ENCODE assay signal across 9 cellular contexts in the genomic region with DNA sequence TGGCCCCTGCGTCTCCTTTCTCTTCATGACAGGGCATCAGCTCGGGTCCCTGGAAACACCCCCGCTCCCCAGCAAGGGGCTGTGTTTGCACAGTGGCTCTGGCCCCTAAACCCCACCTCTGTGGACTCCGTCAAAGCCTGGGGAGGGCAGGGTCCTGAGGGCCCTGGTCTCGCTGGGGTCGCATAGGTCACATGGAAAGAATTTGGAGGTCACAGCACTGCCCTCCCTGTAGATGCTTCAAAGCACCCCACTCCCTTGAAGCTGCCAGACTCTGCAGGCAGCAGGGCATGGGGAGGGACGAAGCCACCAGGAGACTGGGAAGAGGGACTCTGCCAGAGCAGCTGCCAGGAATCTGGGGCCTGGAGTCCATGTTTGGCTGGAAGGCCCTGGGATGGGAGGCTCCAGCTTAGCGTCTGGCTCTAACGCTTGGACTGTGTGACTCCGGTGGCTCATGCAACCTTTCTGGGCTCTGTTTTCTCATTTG. TPM values are rescaled to one million over a fixed set of nuclear protein-coding genes. Genes with fewer than 3 reads are reported as not detected.
DNase-seq lines count a peak whose midpoint lies in the region; ATAC-seq and TF ChIP-seq lines count a peak whose summit lies in the region.
"Had no signal": no experiment of that assay in that cellular context is flagged by ENCODE, and none has a peak within 500 bp of the region (broad histone marks: within the 10 kb centered on the region; RNA-seq: fewer than 3 reads in every experiment).

No MANE protein-coding gene starts in this region.

- no peaks in the 10 kb centered on the region for H3K9me3 Mint-ChIP-seq in activated T-helper 2 cell treated with anti-CD3 and anti-CD28 coated beads, Interferon-gamma antibody, Interleukin-2, Interleukin-4, amounts not matched to agents 10 μg/mL and 5 μg/mL and 100 μg/mL, durations not matched to agents 14 hours and 24 hours and 36 hours

- no peaks in the 10 kb centered on the region for H3K27me3 Mint-ChIP-seq in activated T-helper 2 cell treated with anti-CD3 and anti-CD28 coated beads, Interferon-gamma antibody, Interleukin-2, Interleukin-4, amounts not matched to agents 10 μg/mL and 5 μg/mL and 100 μg/mL, durations not matched to agents 14 hours and 24 hours and 36 hours (ENCODE audit: low read depth)

- H3K4me1 Mint-ChIP-seq in activated T-helper 2 cell treated with anti-CD3 and anti-CD28 coated beads, Interferon-gamma antibody, Interleukin-2, Interleukin-4, amounts not matched to agents 10 μg/mL and 5 μg/mL and 100 μg/mL, durations not matched to agents 14 hours and 24 hours and 36 hours (ENCODE audit: low read depth) = peaks cover 71% of the 10 kb centered on the region

- no peaks in the 10 kb centered on the region for H3K36me3 ChIP-seq in body of pancreas (replicated peaks in 1 of 2; ENCODE audit: insufficient read depth in 1 of 2, low read depth in 2 of 2)
- H3K36me3 ChIP-seq in liver (ENCODE audit: control insufficient read depth in 4 of 4, insufficient read depth in 3 of 4, low read depth in 1 of 4, low read length in 3 of 4) = no peaks in the 10 kb centered on the region
- peaks cover 0 to 2% of the 10 kb centered on the region in 2 donors for H3K36me3 ChIP-seq in stomach smooth muscle (ENCODE audit: control insufficient read depth in 2 of 2, insufficient read depth in 2 of 2, low read length in 2 of 2)

- H3K9me3 ChIP-seq in body of pancreas (no peaks in the 10 kb centered on the region), liver (ENCODE audit: control insufficient read depth in 4 of 4, low read length in 3 of 4) (no peaks in the 10 kb centered on the region), stomach smooth muscle (ENCODE audit: control insufficient read depth in 2 of 2, low read length in 2 of 2) (no peaks in the 10 kb centered on the region)

- H3K9ac ChIP-seq in liver (ENCODE audit: low read depth in 1 of 2, low read length in 2 of 2) (no peak overlapping the region), stomach smooth muscle (ENCODE audit: low read length in 2 of 2) (peak overlapping the region in 1 of 2 donors; percentile 33)

- H3K4me1 ChIP-seq in body of pancreas (peaks cover 100% of the 10 kb centered on the region), liver (ENCODE audit: control insufficient read depth in 4 of 4, insufficient read depth in 4 of 4, low read length in 3 of 4) (peaks cover 29 to 69% (median 48%) of the 10 kb centered on the region in 4 donors), stomach smooth muscle (ENCODE audit: control insufficient read depth, insufficient read depth, low read length) (peaks cover 72% of the 10 kb centered on the region)

- H3K27ac Mint-ChIP-seq in activated T-helper 2 cell treated with anti-CD3 and anti-CD28 coated beads, Interferon-gamma antibody, Interleukin-2, Interleukin-4, amounts not matched to agents 10 μg/mL and 5 μg/mL and 100 μg/mL, durations not matched to agents 14 hours and 24 hours and 36 hours = no peak overlapping the region

- peak in 1 of 2 donors; percentile 13 for TF ChIP-seq RAD21 in liver (IDR thresholded peaks at IDR 0.05)

- 63 to 80% methylated on average over 1 to 10 of the region's 10 CpGs for WGBS in body of pancreas, 2 donors
- 74% methylated on average over 10 of the region's 10 CpGs for WGBS in liver

- no peak overlapping the region for H3K4me3 ChIP-seq in body of pancreas
- H3K4me3 ChIP-seq in liver (ENCODE audit: low read depth in 1 of 3, low read length in 3 of 3) = no peak overlapping the region
- H3K4me3 ChIP-seq in stomach smooth muscle (ENCODE audit: low read length in 2 of 2) = peak overlapping the region in 1 of 2 donors; percentile 29

- TF ChIP-seq CTCF in body of pancreas (IDR thresholded peaks at IDR 0.05) (no peak), liver (IDR thresholded peaks at IDR 0.05; ENCODE audit: low read depth, low read length, missing input control) (no peak)

- H3K27me3 ChIP-seq in body of pancreas (no peaks in the 10 kb centered on the region), liver (ENCODE audit: control insufficient read depth in 4 of 4, insufficient read depth in 4 of 4, low read length in 3 of 4) (no peaks in the 10 kb centered on the region), stomach smooth muscle (ENCODE audit: control insufficient read depth in 1 of 2, insufficient read depth in 2 of 2, low read length in 2 of 2) (no peaks in the 10 kb centered on the region)

- DNase-seq in NCI-H446 (lab: John Stamatoyannopoulos, UW) (peak; percentile 19 to 72), body of pancreas (peak in 2 of 4 donors; percentile 46 to 60), posterior vena cava (ENCODE audit: low spot score) (no peak)
- DNase-seq in activated T-helper 2 cell treated with anti-CD3 and anti-CD28 coated beads, Interferon-gamma antibody, Interleukin-2, Interleukin-4, amounts not matched to agents 10 μg/mL and 5 μg/mL and 100 μg/mL, durations not matched to agents 14 hours and 24 hours and 36 hours (ENCODE audit: low spot score) = no peak
- DNase-seq: activated CD8-positive, alpha-beta memory T cell treated with anti-CD3 and anti-CD28 coated beads for 24 hours; NCI-H1048 had no signal

- peaks cover 32% of the 10 kb centered on the region for H3K36me3 Mint-ChIP-seq in activated T-helper 2 cell treated with anti-CD3 and anti-CD28 coated beads, Interferon-gamma antibody, Interleukin-2, Interleukin-4, amounts not matched to agents 10 μg/mL and 5 μg/mL and 100 μg/mL, durations not matched to agents 14 hours and 24 hours and 36 hours (ENCODE audit: low read depth)

- H3K4me3 Mint-ChIP-seq in activated T-helper 2 cell treated with anti-CD3 and anti-CD28 coated beads, Interferon-gamma antibody, Interleukin-2, Interleukin-4, amounts not matched to agents 10 μg/mL and 5 μg/mL and 100 μg/mL, durations not matched to agents 14 hours and 24 hours and 36 hours (ENCODE audit: low read depth) = no peak overlapping the region

- H3K27ac ChIP-seq in body of pancreas (peak overlapping the region; percentile 40 to 88 (median 84)), liver (ENCODE audit: low read depth in 1 of 2, low read length in 2 of 2) (peak overlapping the region; percentile 56 to 83), stomach smooth muscle (ENCODE audit: low read length) (peak overlapping the region; percentile 86)

- ATAC-seq in body of pancreas = no peak
- ATAC-seq in HG03139 (IDR thresholded peaks at IDR 0.05; ENCODE audit: unreplicated experiment) = no peak

- intact Hi-C loops in body of pancreas (cut with DNase I) (no loop called here), posterior vena cava (cut with DNase I) (no loop called here)
- intact Hi-C loops in activated T-helper 2 cell treated with anti-CD3 and anti-CD28 coated beads, Interferon-gamma antibody, Interleukin-2, Interleukin-4, amounts not matched to agents 10 μg/mL and 5 μg/mL and 100 μg/mL, durations not matched to agents 14 hours and 24 hours and 36 hours (cut with micrococcal nuclease) = no loop called here

- TF ChIP-seq POLR2A in body of pancreas (IDR thresholded peaks at IDR 0.05) = no peak

TF ChIP-seq in liver, 16 proteins besides CTCF, POLR2A, EP300 and RAD21 (continues in another document):
- TF ChIP-seq FOXA1 (IDR thresholded peaks at IDR 0.05) (no peak), TAF1 (conservative IDR thresholded peaks at IDR 0.05) (no peak), SP1 (IDR thresholded peaks at IDR 0.05) (peak; percentile 44), HNF4A (conservative IDR thresholded peaks at IDR 0.05) (peak; percentile 16 to 37), GABPA (IDR thresholded peaks at IDR 0.05 in 1 of 2, conservative IDR thresholded peaks at IDR 0.05 in 1 of 2) (no peak), YY1 (IDR thresholded peaks at IDR 0.05) (peak; percentile 68), FOXA2 (IDR thresholded peaks at IDR 0.05) (no peak), RXRA (IDR thresholded peaks at IDR 0.05) (peak in 1 of 2 donors; percentile 7), EGR1 (IDR thresholded peaks at IDR 0.05; ENCODE audit: low read depth in 2 of 2) (no peak), JUND (IDR thresholded peaks at IDR 0.05) (no peak), NR2F2 (IDR thresholded peaks at IDR 0.05) (peak; percentile 64)
- TF ChIP-seq, protein P1, sequence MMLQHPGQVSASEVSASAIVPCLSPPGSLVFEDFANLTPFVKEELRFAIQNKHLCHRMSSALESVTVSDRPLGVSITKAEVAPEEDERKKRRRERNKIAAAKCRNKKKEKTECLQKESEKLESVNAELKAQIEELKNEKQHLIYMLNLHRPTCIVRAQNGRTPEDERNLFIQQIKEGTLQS (IDR thresholded peaks at IDR 0.05) = no peak
- TF ChIP-seq, protein P2, sequence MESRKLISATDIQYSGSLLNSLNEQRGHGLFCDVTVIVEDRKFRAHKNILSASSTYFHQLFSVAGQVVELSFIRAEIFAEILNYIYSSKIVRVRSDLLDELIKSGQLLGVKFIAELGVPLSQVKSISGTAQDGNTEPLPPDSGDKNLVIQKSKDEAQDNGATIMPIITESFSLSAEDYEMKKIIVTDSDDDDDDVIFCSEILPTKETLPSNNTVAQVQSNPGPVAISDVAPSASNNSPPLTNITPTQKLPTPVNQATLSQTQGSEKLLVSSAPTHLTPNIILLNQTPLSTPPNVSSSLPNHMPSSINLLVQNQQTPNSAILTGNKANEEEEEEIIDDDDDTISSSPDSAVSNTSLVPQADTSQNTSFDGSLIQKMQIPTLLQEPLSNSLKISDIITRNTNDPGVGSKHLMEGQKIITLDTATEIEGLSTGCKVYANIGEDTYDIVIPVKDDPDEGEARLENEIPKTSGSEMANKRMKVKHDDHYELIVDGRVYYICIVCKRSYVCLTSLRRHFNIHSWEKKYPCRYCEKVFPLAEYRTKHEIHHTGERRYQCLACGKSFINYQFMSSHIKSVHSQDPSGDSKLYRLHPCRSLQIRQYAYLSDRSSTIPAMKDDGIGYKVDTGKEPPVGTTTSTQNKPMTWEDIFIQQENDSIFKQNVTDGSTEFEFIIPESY (IDR thresholded peaks at IDR 0.05) = no peak
- TF ChIP-seq, protein P3, sequence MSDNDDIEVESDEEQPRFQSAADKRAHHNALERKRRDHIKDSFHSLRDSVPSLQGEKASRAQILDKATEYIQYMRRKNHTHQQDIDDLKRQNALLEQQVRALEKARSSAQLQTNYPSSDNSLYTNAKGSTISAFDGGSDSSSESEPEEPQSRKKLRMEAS (IDR thresholded peaks at IDR 0.05) = no peak

RNA-seq across cellular contexts. Expression of a gene that starts 36.6 kb away (rescaled TPM):
- total RNA-seq in body of pancreas (10 to 100 TPM; 79.1 to 83.3 TPM), liver (10 to 100 TPM; 38.9 to 40.2 TPM), posterior vena cava (100 to 1,000 TPM; 108 to 120 TPM)
- polyA plus RNA-seq in liver = 10 to 100 TPM; 29.3 to 46.4 TPM
- 94.1 and 97.0 TPM in 2 replicates for total RNA-seq in activated T-helper 2 cell treated with anti-CD3 and anti-CD28 coated beads, Interferon-gamma antibody, Interleukin-2, Interleukin-4, amounts not matched to agents 10 μg/mL and 5 μg/mL and 100 μg/mL, durations not matched to agents 14 hours and 24 hours and 36 hours

Comparison
In these comparisons a context has a peak if more than half of its experiments do, and no peak if none do; other contexts are left out.
1. DNase-seq: peak in NCI-H446 (2 of 2); none in posterior vena cava (single experiment) and activated T-helper 2 cell treated with anti-CD3 and anti-CD28 coated beads, Interferon-gamma antibody, Interleukin-2, Interleukin-4, amounts not matched to agents 10 μg/mL and 5 μg/mL and 100 μg/mL, durations not matched to agents 14 hours and 24 hours and 36 hours (single experiment).
2. Peak in every context shown above with its lines, with median percentiles within 50 percentile points of each other: H3K27ac ChIP-seq.